ENCODE assay signal across 14 cellular contexts in genomic region chr1:17406760-17407475, GRCh38. TPM values are rescaled to one million over a fixed set of nuclear protein-coding genes. Genes with fewer than 3 reads are reported as not detected.
"Had no signal": no experiment of that assay in that cellular context is flagged by ENCODE, and none has a peak within 500 bp of the region (broad histone marks: within the 10 kb centered on the region; RNA-seq: fewer than 3 reads in every experiment).

No MANE protein-coding gene starts in this region.

RNA-seq across cellular contexts. Expression of gene PADI6, which starts 34.9 kb away (rescaled TPM):
- total RNA-seq: activated CD4-positive, alpha-beta T cell treated with anti-CD3 and anti-CD28 coated beads, Interleukin-2, amount 10 ng/mL, durations not matched to agents 24 days and 14 days; activated CD8-positive, alpha-beta memory T cell treated with anti-CD3 and anti-CD28 coated beads for 36 hours; activated CD8-positive, alpha-beta T cell treated with anti-CD3 and anti-CD28 coated beads for 36 hours; activated T-cell treated with anti-CD3 and anti-CD28 coated beads, Interleukin-2, amount 50 U/mL, for 72 hours; activated T-helper 17 cell treated with anti-CD3 and anti-CD28 coated beads, Interleukin-2, amount 50 U/mL, for 72 hours; adrenal gland; astrocyte; body of pancreas; cardiac muscle cell; M059J; OCI-LY7; SJCRH30; T-helper 1 cell treated with Interleukin-12 subunit alpha and Interleukin-12 subunit beta and Interleukin-4 antibody, amounts not matched to agents 30 ng/mL and 1 ng/mL, for 36 hours; T-helper 2 cell treated with Interferon-gamma antibody and Interleukin-4, amounts not matched to agents 100 ng/mL and 5 ng/mL, for 36 hours had no signal
- polyA plus RNA-seq: adrenal gland, cardiac muscle cell had no signal
